In genomic region chr3:65436580-65436979, GRCh38 we compare ENCODE assay signal across 1 cellular context.
TF ChIP-seq lines count a peak whose summit lies in the region.

No MANE protein-coding gene starts in this region.

TF ChIP-seq in HCT116, 20 proteins besides CTCF, POLR2A, EP300 and RAD21 (continued from another document):
- TF ChIP-seq REST (IDR thresholded peaks at IDR 0.05; ENCODE audit: low read depth) = no peak
- TF ChIP-seq SP1 (IDR thresholded peaks at IDR 0.05; ENCODE audit: low read depth) = no peak
- TF ChIP-seq SIN3A (IDR thresholded peaks at IDR 0.05; ENCODE audit: low read depth) = no peak
- no peak for TF ChIP-seq CBX3 (IDR thresholded peaks at IDR 0.05; ENCODE audit: low read depth)
- no peak for TF ChIP-seq ELF1 (IDR thresholded peaks at IDR 0.05; ENCODE audit: borderline replicate concordance, low read depth)
- TF ChIP-seq YY1 (IDR thresholded peaks at IDR 0.05; ENCODE audit: extremely low read depth, insufficient replicate concordance, low read depth, low read length) = no peak
- TF ChIP-seq JUND (IDR thresholded peaks at IDR 0.05) = no peak
- TF ChIP-seq ATF3 (IDR thresholded peaks at IDR 0.05) = no peak
- no peak for TF ChIP-seq POLR2AphosphoS5 (IDR thresholded peaks at IDR 0.05; ENCODE audit: low read depth, low read length)
- no peak for TF ChIP-seq ZNF274 (IDR thresholded peaks at IDR 0.05; ENCODE audit: low read depth, low read length)
